8 cellular contexts compared by ENCODE assay signal in the genomic region with DNA sequence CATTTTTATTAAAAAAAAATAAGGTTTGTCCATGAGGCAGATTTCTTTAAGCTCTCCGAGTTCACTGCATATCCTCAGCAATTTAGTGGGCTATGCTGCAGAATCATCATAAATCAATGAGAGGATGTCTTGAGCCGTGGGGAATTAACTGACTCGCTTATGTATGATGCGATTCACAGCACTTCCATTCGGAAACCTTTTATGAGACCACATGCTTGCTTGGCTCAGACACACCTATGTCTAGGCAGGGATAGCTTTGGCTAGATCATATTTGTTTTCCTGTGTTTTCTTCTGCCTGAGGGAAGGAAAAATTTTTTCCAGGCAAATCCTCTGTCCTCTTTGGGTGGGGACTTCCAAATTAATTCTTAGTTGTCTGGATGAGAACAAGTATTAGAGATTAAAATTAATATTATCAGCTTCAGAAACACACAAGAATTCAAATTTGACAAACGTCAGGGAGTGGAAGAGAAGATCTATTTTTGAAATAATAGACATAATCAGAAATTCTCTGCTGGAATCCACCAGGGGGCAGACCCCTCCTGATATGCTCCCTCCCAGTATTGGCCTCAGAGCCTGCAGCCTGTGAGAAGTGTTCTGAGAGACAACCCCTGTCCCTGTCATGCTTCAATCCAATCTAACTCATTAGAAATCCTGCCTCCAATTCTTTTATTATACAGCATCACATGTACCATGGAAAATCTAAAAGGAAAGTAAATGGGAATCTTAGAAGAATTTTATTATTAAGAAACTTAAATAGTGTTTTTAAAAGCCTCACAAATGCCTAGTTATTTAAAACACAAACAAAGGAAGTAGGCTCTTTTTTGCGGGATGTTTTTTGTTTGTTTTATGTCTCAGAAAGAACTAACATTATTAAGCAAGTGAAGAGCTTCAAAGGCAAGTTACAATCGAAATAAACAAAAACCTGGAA.
DNase-seq lines count a peak whose midpoint lies in the region; ATAC-seq, FAIRE-seq and TF ChIP-seq lines count a peak whose summit lies in the region.

No MANE protein-coding gene starts in this region.

- no peaks in the 10 kb centered on the region for H3K27me3 Mint-ChIP-seq in activated CD8-positive, alpha-beta memory T cell treated with anti-CD3 and anti-CD28 coated beads, Interleukin-2, amount 10 ng/mL, durations not matched to agents 7 days and 5 days

- ATAC-seq in GM19023 (IDR thresholded peaks at IDR 0.05; ENCODE audit: unreplicated experiment), result peak; percentile 57
- peak; percentile 88 for ATAC-seq in HG03159 (IDR thresholded peaks at IDR 0.05; ENCODE audit: unreplicated experiment)
- ATAC-seq in activated CD8-positive, alpha-beta memory T cell treated with anti-CD3 and anti-CD28 coated beads, Interleukin-2, amount 10 ng/mL, durations not matched to agents 7 days and 5 days, result no peak

- H3K27ac ChIP-seq in keratinocyte (ENCODE audit: control insufficient read depth, insufficient read depth, low read length) (no peak overlapping the region), thyroid gland (no peak overlapping the region)

- no peaks in the 10 kb centered on the region for H4K20me1 ChIP-seq in keratinocyte (ENCODE audit: control insufficient read depth, extremely low read depth, insufficient read depth, low read length)

- H3K9me1 ChIP-seq in keratinocyte (ENCODE audit: control insufficient read depth, extremely low read depth, insufficient read depth, low read length), result no peaks in the 10 kb centered on the region

- H3K4me3 ChIP-seq in astrocyte of the spinal cord (ENCODE audit: low read depth, low read length) (no peak overlapping the region), keratinocyte (ENCODE audit: control insufficient read depth in 2 of 3, extremely low read depth in 1 of 3, insufficient read depth in 2 of 3, low read depth in 1 of 3, low read length in 3 of 3) (no peak overlapping the region), thyroid gland (replicated peaks in 1 of 3) (no peak overlapping the region)

- no peak overlapping the region for H3K4me2 ChIP-seq in keratinocyte (ENCODE audit: control insufficient read depth, extremely low read depth, insufficient read depth, low read depth, low read length)

- H3K9me3 ChIP-seq in keratinocyte (ENCODE audit: control insufficient read depth, low read depth, low read length) (no peaks in the 10 kb centered on the region), thyroid gland (no peaks in the 10 kb centered on the region)

- no peaks in the 10 kb centered on the region for H3K4me1 ChIP-seq in keratinocyte (ENCODE audit: control insufficient read depth, extremely low read depth, insufficient read depth, low read length)
- no peaks in the 10 kb centered on the region for H3K4me1 ChIP-seq in thyroid gland

- H2AFZ ChIP-seq in keratinocyte (ENCODE audit: control insufficient read depth, low read length), result no peak overlapping the region

- H3K36me3 Mint-ChIP-seq in activated CD8-positive, alpha-beta memory T cell treated with anti-CD3 and anti-CD28 coated beads, Interleukin-2, amount 10 ng/mL, durations not matched to agents 7 days and 5 days, result no peaks in the 10 kb centered on the region

- H3K9me3 Mint-ChIP-seq in activated CD8-positive, alpha-beta memory T cell treated with anti-CD3 and anti-CD28 coated beads, Interleukin-2, amount 10 ng/mL, durations not matched to agents 7 days and 5 days (ENCODE audit: low read depth), result no peaks in the 10 kb centered on the region

- no peak overlapping the region for H3K4me3 Mint-ChIP-seq in activated CD8-positive, alpha-beta memory T cell treated with anti-CD3 and anti-CD28 coated beads, Interleukin-2, amount 10 ng/mL, durations not matched to agents 7 days and 5 days

- no peaks in the 10 kb centered on the region for H3K36me3 ChIP-seq in keratinocyte (ENCODE audit: control insufficient read depth in 2 of 2, extremely low read depth in 1 of 2, insufficient read depth in 2 of 2, low read length in 2 of 2)
- H3K36me3 ChIP-seq in thyroid gland, result no peaks in the 10 kb centered on the region

- FAIRE-seq in keratinocyte (lab: Jason Lieb, UNC), result no peak

- CTCF ChIA-PET in activated CD8-positive, alpha-beta memory T cell treated with anti-CD3 and anti-CD28 coated beads, Interleukin-2, amount 10 ng/mL, durations not matched to agents 7 days and 5 days (lab: Charles Lee), result no interaction called here

- dilution Hi-C loops in keratinocyte (cut with MboI; ENCODE audit: extremely low pct_ligation_motif_present, low sequenced_read_pairs), result no loop called here

- TF ChIP-seq POLR2A in thyroid gland (IDR thresholded peaks at IDR 0.05), result no peak

- intact Hi-C loops in thyroid gland (cut with DNase I), result loop anchor here (10.0 kb wide), 1 partner anchor 800 kb away; no protein-coding TSS in a partner anchor

- H3K27ac Mint-ChIP-seq in activated CD8-positive, alpha-beta memory T cell treated with anti-CD3 and anti-CD28 coated beads, Interleukin-2, amount 10 ng/mL, durations not matched to agents 7 days and 5 days, result no peak overlapping the region

- DNase-seq in COR-L47 (lab: John Stamatoyannopoulos, UW) (peak; percentile 68), NCI-H345 (lab: John Stamatoyannopoulos, UW) (peak; percentile 38), astrocyte of the spinal cord (ENCODE audit: low read depth, low spot score) (peak; percentile 53), keratinocyte (ENCODE audit: low read depth, low spot score) (no peak), thyroid gland (peak; percentile 51 to 59)
- no peak for DNase-seq in activated CD8-positive, alpha-beta memory T cell treated with anti-CD3 and anti-CD28 coated beads, Interleukin-2, amount 10 ng/mL, durations not matched to agents 7 days and 5 days

- TF ChIP-seq CTCF in astrocyte of the spinal cord (IDR thresholded peaks at IDR 0.05; ENCODE audit: low read depth, low read length) (peak; percentile 55), keratinocyte (optimal IDR thresholded peaks at IDR 0.05 in 1 of 3, IDR thresholded peaks at IDR 0.05 in 1 of 3, conservative IDR thresholded peaks at IDR 0.05 in 1 of 3; ENCODE audit: extremely low read depth in 1 of 3, insufficient read depth in 2 of 3, low read length in 3 of 3) (peak; percentile 45 to 61 (median 56)), thyroid gland (IDR thresholded peaks at IDR 0.05) (peak in 5 of 6 experiments; percentile 17 to 60 (median 50))

- H3K4me1 Mint-ChIP-seq in activated CD8-positive, alpha-beta memory T cell treated with anti-CD3 and anti-CD28 coated beads, Interleukin-2, amount 10 ng/mL, durations not matched to agents 7 days and 5 days, result no peaks in the 10 kb centered on the region

- H3K27me3 ChIP-seq in keratinocyte (ENCODE audit: control insufficient read depth, extremely low read depth, insufficient read depth, low read length) (no peaks in the 10 kb centered on the region), thyroid gland (no peaks in the 10 kb centered on the region)

- WGBS in thyroid gland, 2 donors, result 44 to 49% methylated on average over 8 of the region's 8 CpGs

- H3K9ac ChIP-seq in keratinocyte (ENCODE audit: control insufficient read depth, extremely low read depth, insufficient read depth, low read length), result no peak overlapping the region

- no peaks in the 10 kb centered on the region for H3K79me2 ChIP-seq in keratinocyte (ENCODE audit: control insufficient read depth, insufficient read depth, low read length)

- in situ Hi-C loops in astrocyte of the spinal cord (cut with HindIII; ENCODE audit: low sequenced_read_pairs), result no loop called here

Comparison
In these comparisons a context has a peak if more than half of its experiments do, and no peak if none do; other contexts are left out.
1. DNase-seq: peak in COR-L47 (single experiment), NCI-H345 (single experiment), astrocyte of the spinal cord (single experiment) and thyroid gland (2 of 2); none in keratinocyte (single experiment) and activated CD8-positive, alpha-beta memory T cell treated with anti-CD3 and anti-CD28 coated beads, Interleukin-2, amount 10 ng/mL, durations not matched to agents 7 days and 5 days (single experiment).
2. Peak in every context shown above with its lines, with median percentiles within 50 percentile points of each other: CTCF ChIP-seq.